1 cellular context compared by ENCODE assay signal in the genomic region with DNA sequence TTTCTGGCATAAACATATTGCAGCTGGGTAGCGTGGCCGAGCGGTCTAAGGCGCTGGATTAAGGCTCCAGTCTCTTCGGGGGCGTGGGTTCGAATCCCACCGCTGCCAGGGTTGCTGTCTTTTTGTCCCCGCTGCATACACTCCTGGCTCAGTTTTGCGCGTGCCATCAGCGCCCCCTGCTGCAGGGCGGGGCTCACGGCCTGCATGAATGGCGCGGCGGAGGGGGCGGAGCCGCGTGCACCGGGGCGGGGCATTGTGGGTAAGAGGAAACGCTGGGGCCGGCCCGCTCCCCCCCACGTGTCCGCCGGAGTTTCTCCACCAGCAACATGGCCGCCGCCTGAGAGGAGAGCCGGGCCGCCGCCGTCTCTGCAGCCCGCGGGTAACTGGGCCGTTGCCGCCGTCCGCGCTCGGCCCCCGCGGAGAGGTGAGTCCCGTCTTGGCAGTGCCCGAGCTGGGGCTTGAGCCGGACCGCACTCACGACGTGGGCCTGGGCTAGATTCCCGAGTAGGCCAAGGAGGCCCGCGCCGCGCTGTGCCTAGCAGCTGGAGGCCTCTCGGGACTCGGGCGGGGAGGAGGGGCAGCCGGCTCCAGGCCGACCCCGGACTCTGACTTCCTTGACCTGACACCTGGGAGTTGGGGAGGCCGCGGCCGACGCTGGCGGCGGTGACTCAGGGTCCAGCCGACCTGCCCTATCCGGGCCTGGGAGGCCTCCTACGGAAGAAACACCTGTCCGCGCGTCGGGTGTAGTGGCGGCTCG.
A peak's percentile ranks its signal among the peaks of the same experiment; 100 is the strongest.
TF ChIP-seq lines count a peak whose summit lies in the region.

A gene with protein sequence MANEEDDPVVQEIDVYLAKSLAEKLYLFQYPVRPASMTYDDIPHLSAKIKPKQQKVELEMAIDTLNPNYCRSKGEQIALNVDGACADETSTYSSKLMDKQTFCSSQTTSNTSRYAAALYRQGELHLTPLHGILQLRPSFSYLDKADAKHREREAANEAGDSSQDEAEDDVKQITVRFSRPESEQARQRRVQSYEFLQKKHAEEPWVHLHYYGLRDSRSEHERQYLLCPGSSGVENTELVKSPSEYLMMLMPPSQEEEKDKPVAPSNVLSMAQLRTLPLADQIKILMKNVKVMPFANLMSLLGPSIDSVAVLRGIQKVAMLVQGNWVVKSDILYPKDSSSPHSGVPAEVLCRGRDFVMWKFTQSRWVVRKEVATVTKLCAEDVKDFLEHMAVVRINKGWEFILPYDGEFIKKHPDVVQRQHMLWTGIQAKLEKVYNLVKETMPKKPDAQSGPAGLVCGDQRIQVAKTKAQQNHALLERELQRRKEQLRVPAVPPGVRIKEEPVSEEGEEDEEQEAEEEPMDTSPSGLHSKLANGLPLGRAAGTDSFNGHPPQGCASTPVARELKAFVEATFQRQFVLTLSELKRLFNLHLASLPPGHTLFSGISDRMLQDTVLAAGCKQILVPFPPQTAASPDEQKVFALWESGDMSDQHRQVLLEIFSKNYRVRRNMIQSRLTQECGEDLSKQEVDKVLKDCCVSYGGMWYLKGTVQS (plus strand): TSS at position 296 of the 757 bp plus-strand sequence. CDS start 5,560 bp downstream, outside the sequence.

TF ChIP-seq in HepG2, 621 proteins besides CTCF, POLR2A, EP300 and RAD21 (continued from another document and continues in another):
- peak; percentile 30 for TF ChIP-seq ZBTB14 (CRISPR knock-in tag; IDR thresholded peaks at IDR 0.05)
- TF ChIP-seq TARDBP (CRISPR knock-in tag; IDR thresholded peaks at IDR 0.05): peak; percentile 99
- peak; percentile 68 to 77; a peak in 2 of 4 replicates for TF ChIP-seq MAFK (conservative IDR thresholded peaks at IDR 0.05 in 1 of 2, IDR thresholded peaks at IDR 0.05 in 1 of 2; ENCODE audit: low read length in 2 of 2)
- TF ChIP-seq, protein P1, sequence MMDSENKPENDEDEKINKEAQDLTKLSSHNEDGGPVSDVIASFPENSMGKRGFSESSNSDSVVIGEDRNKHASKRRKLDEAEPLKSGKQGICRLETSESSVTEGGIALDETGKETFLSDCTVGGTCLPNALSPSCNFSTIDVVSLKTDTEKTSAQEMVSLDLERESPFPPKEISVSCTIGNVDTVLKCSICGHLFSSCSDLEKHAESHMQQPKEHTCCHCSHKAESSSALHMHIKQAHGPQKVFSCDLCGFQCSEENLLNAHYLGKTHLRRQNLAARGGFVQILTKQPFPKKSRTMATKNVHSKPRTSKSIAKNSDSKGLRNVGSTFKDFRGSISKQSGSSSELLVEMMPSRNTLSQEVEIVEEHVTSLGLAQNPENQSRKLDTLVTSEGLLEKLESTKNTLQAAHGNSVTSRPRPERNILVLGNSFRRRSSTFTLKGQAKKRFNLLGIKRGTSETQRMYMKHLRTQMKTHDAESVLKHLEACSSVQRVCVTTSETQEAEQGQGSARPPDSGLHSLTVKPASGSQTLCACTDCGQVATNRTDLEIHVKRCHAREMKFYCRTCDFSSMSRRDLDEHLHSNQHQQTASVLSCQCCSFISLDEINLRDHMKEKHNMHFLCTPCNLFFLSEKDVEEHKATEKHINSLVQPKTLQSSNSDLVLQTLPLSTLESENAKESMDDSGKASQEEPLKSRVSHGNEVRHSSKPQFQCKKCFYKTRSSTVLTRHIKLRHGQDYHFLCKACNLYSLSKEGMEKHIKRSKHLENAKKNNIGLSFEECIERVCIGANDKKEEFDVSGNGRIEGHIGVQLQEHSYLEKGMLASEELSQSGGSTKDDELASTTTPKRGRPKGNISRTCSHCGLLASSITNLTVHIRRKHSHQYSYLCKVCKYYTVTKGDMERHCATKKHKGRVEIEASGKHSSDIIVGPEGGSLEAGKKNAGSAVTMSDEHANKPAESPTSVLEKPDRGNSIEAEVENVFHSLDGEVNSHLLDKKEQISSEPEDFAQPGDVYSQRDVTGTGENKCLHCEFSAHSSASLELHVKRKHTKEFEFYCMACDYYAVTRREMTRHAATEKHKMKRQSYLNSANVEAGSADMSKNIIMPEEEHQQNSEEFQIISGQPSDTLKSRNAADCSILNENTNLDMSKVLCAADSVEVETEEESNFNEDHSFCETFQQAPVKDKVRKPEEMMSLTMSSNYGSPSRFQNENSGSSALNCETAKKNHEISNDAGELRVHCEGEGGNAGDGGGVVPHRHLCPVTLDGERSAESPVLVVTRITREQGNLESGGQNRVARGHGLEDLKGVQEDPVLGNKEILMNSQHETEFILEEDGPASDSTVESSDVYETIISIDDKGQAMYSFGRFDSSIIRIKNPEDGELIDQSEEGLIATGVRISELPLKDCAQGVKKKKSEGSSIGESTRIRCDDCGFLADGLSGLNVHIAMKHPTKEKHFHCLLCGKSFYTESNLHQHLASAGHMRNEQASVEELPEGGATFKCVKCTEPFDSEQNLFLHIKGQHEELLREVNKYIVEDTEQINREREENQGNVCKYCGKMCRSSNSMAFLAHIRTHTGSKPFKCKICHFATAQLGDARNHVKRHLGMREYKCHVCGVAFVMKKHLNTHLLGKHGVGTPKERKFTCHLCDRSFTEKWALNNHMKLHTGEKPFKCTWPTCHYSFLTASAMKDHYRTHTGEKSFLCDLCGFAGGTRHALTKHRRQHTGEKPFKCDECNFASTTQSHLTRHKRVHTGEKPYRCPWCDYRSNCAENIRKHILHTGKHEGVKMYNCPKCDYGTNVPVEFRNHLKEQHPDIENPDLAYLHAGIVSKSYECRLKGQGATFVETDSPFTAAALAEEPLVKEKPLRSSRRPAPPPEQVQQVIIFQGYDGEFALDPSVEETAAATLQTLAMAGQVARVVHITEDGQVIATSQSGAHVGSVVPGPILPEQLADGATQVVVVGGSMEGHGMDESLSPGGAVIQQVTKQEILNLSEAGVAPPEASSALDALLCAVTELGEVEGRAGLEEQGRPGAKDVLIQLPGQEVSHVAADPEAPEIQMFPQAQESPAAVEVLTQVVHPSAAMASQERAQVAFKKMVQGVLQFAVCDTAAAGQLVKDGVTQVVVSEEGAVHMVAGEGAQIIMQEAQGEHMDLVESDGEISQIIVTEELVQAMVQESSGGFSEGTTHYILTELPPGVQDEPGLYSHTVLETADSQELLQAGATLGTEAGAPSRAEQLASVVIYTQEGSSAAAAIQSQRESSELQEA (CRISPR knock-in tag; IDR thresholded peaks at IDR 0.05; ENCODE audit: not compliant biosample characterization): peak; percentile 99
- peak; percentile 99 for TF ChIP-seq SPEN (CRISPR knock-in tag; IDR thresholded peaks at IDR 0.05; ENCODE audit: low read depth)
- TF ChIP-seq, protein P2, sequence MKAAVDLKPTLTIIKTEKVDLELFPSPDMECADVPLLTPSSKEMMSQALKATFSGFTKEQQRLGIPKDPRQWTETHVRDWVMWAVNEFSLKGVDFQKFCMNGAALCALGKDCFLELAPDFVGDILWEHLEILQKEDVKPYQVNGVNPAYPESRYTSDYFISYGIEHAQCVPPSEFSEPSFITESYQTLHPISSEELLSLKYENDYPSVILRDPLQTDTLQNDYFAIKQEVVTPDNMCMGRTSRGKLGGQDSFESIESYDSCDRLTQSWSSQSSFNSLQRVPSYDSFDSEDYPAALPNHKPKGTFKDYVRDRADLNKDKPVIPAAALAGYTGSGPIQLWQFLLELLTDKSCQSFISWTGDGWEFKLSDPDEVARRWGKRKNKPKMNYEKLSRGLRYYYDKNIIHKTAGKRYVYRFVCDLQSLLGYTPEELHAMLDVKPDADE (CRISPR knock-in tag; IDR thresholded peaks at IDR 0.05): peak; percentile 30; the same call in 1 of the 2 replicates
- TF ChIP-seq ZNF609 (CRISPR knock-in tag; IDR thresholded peaks at IDR 0.05; ENCODE audit: borderline replicate concordance): peak; percentile 73; the same call in 1 of the 2 replicates
- TF ChIP-seq ZSCAN31 (CRISPR knock-in tag; IDR thresholded peaks at IDR 0.05; ENCODE audit: low read depth): peak; percentile 98
- TF ChIP-seq ZNF138 (CRISPR knock-in tag; IDR thresholded peaks at IDR 0.05; ENCODE audit: low read depth): peak; percentile 98
- peak; percentile 95 for TF ChIP-seq GATAD1 (CRISPR knock-in tag; IDR thresholded peaks at IDR 0.05)
- peak; percentile 100 for TF ChIP-seq ATF7-NPFF (CRISPR knock-in tag; IDR thresholded peaks at IDR 0.05; ENCODE audit: low read depth)
- TF ChIP-seq ZNF879 (CRISPR knock-in tag; IDR thresholded peaks at IDR 0.05): peak; percentile 95; the same call in 1 of the 2 replicates
- TF ChIP-seq RORA (CRISPR knock-in tag; IDR thresholded peaks at IDR 0.05): no peak
- peak; percentile 84 for TF ChIP-seq BRD4 (CRISPR knock-in tag; IDR thresholded peaks at IDR 0.05)
- TF ChIP-seq ZC3H4 (CRISPR knock-in tag; IDR thresholded peaks at IDR 0.05; ENCODE audit: borderline replicate concordance): peak; percentile 91; the same call in 1 of the 2 replicates
- peak; percentile 99 for TF ChIP-seq SALL2 (CRISPR knock-in tag; IDR thresholded peaks at IDR 0.05)
- TF ChIP-seq MBD4 (IDR thresholded peaks at IDR 0.05; ENCODE audit: borderline replicate concordance, low read length): no peak
- peak; percentile 100 for TF ChIP-seq ZFP82 (CRISPR knock-in tag; IDR thresholded peaks at IDR 0.05; ENCODE audit: borderline replicate concordance)
- TF ChIP-seq ATF4 (CRISPR knock-in tag; IDR thresholded peaks at IDR 0.05): peak; percentile 38 to 88; a peak in 2 of 4 replicates
- no peak for TF ChIP-seq EZH2 (conservative IDR thresholded peaks at IDR 0.05; ENCODE audit: low read depth, low read length)
- TF ChIP-seq SIX4 (CRISPR knock-in tag; IDR thresholded peaks at IDR 0.05): peak; percentile 60; the same call in 1 of the 2 replicates
- TF ChIP-seq TBX2 (CRISPR knock-in tag; IDR thresholded peaks at IDR 0.05; ENCODE audit: borderline replicate concordance): peak; percentile 95
- TF ChIP-seq, protein P3, sequence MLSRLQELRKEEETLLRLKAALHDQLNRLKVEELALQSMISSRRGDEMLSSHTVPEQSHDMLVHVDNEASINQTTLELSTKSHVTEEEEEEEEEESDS (CRISPR knock-in tag; IDR thresholded peaks at IDR 0.05; ENCODE audit: borderline replicate concordance): peak; percentile 97; the same call in 1 of the 2 replicates
- peak; percentile 35 for TF ChIP-seq PRPF4 (IDR thresholded peaks at IDR 0.05; ENCODE audit: low read depth, low read length, poor library complexity, severe bottlenecking)
- TF ChIP-seq KLF12 (CRISPR knock-in tag; IDR thresholded peaks at IDR 0.05; ENCODE audit: borderline replicate concordance): peak; percentile 71; the same call in 1 of the 2 replicates
- TF ChIP-seq TMF1 (CRISPR knock-in tag; IDR thresholded peaks at IDR 0.05; ENCODE audit: low read depth): peak; percentile 98
- TF ChIP-seq ZNF569 (CRISPR knock-in tag; IDR thresholded peaks at IDR 0.05; ENCODE audit: borderline replicate concordance): peak; percentile 48; the same call in 1 of the 2 replicates
- no peak; the same call in 1 of the 2 replicates for TF ChIP-seq MAFG (CRISPR knock-in tag; IDR thresholded peaks at IDR 0.05)
- peak; percentile 81 for TF ChIP-seq KMT2B (CRISPR knock-in tag; IDR thresholded peaks at IDR 0.05)
- TF ChIP-seq PCBP2 (optimal IDR thresholded peaks at IDR 0.05; ENCODE audit: low read depth, low read length, poor library complexity, severe bottlenecking): no peak
- TF ChIP-seq AGO1 (IDR thresholded peaks at IDR 0.05; ENCODE audit: low read depth, low read length, poor library complexity, severe bottlenecking): peak; percentile 85
- peak; percentile 89 for TF ChIP-seq ZNF335 (CRISPR knock-in tag; IDR thresholded peaks at IDR 0.05)
- TF ChIP-seq ZNF605 (CRISPR knock-in tag; IDR thresholded peaks at IDR 0.05): peak; percentile 98
- no peak; the same call in 1 of the 2 replicates for TF ChIP-seq ATF5 (CRISPR knock-in tag; IDR thresholded peaks at IDR 0.05; ENCODE audit: low read depth)
- peak; percentile 97 for TF ChIP-seq TOPORS (CRISPR knock-in tag; IDR thresholded peaks at IDR 0.05)
- peak; percentile 95 to 100 for TF ChIP-seq KLF16 (CRISPR knock-in tag; IDR thresholded peaks at IDR 0.05)
- peak; percentile 79 for TF ChIP-seq SRSF1 (optimal IDR thresholded peaks at IDR 0.05; ENCODE audit: low read depth, low read length)
